Comparison of ENCODE assay signal across 16 cellular contexts in genomic region chr14:23399591-23399990, GRCh38. TPM values are rescaled to one million over a fixed set of nuclear protein-coding genes. Genes with fewer than 3 reads are reported as not detected.
DNase-seq lines count a peak whose midpoint lies in the region; ATAC-seq and TF ChIP-seq lines count a peak whose summit lies in the region.
"Had no signal": no experiment of that assay in that cellular context is flagged by ENCODE, and none has a peak within 500 bp of the region (broad histone marks: within the 10 kb centered on the region; RNA-seq: fewer than 3 reads in every experiment).

No MANE protein-coding gene starts in this region.

- no peaks in the 10 kb centered on the region for H3K36me3 ChIP-seq in smooth muscle cell (ENCODE audit: low read depth)

- H3K27ac ChIP-seq in right cardiac atrium (ENCODE audit: low read length) (peak overlapping the region; percentile 48), smooth muscle cell (ENCODE audit: low read depth) (peak overlapping the region; percentile 13)

- no peaks in the 10 kb centered on the region for H4K20me1 ChIP-seq in smooth muscle cell (ENCODE audit: low read depth)

- peak overlapping the region; percentile 41 for H2AFZ ChIP-seq in smooth muscle cell (ENCODE audit: low read depth)
- H2AFZ ChIP-seq: GM23338 had no signal

- H3K27me3 ChIP-seq in right cardiac atrium (ENCODE audit: control insufficient read depth, insufficient read depth) (no peaks in the 10 kb centered on the region), smooth muscle cell (ENCODE audit: low read depth) (no peaks in the 10 kb centered on the region)

- ATAC-seq in right cardiac atrium = no peak
- ATAC-seq: GM23338, HCT116 had no signal

- H3F3A ChIP-seq in smooth muscle cell (ENCODE audit: low read depth) = no peaks in the 10 kb centered on the region

- intact Hi-C loops in right cardiac atrium (cut with DNase I) = no loop called here

- no peak overlapping the region for H3K4me2 ChIP-seq in smooth muscle cell
- H3K4me2 ChIP-seq: GM23338 had no signal

- H3K4me1 ChIP-seq in right cardiac atrium (ENCODE audit: control insufficient read depth, insufficient read depth, low read length) (no peaks in the 10 kb centered on the region), smooth muscle cell (ENCODE audit: low read depth) (no peaks in the 10 kb centered on the region)

- H3K4me3 ChIP-seq in fibroblast of villous mesenchyme (ENCODE audit: low read depth, low read length) (no peak overlapping the region), right cardiac atrium (ENCODE audit: low read length) (no peak overlapping the region), smooth muscle cell (no peak overlapping the region)
- H3K4me3 ChIP-seq: GM23338 had no signal

- TF ChIP-seq CTCF in fibroblast of villous mesenchyme (IDR thresholded peaks at IDR 0.05; ENCODE audit: insufficient read depth, low read depth, low read length) = no peak
- no peak for TF ChIP-seq CTCF in smooth muscle cell (IDR thresholded peaks at IDR 0.05; ENCODE audit: borderline replicate concordance, insufficient read depth, poor library complexity, severe bottlenecking)

- no peak overlapping the region for H3K9ac ChIP-seq in smooth muscle cell (ENCODE audit: low read depth)

- peak; percentile 10 for DNase-seq in fibroblast of villous mesenchyme (ENCODE audit: low read depth)
- DNase-seq in right cardiac atrium = peak in 1 of 3 donors; percentile 30
- no peak for DNase-seq in smooth muscle cell (lab: John Stamatoyannopoulos, UW; ENCODE audit: unreplicated experiment)
- DNase-seq in activated CD4-positive, alpha-beta T cell treated with anti-CD3 and anti-CD28 coated beads for 4 hours = no peak
- DNase-seq in NCI-H1092 treated with DMSO at 0.1 percent for 48 hours (lab: John Stamatoyannopoulos, UW) = no peak
- DNase-seq: COR-L47; DMS153; EL; NCI-H1417; NCI-H1930; NCI-H2171 treated with DMSO at 0.1 percent for 48 hours; NCI-H446 treated with DMSO at 0.1 percent for 48 hours; NK-92 treated with Interleukin-12 subunit alpha and Interleukin-12 subunit beta, amount 100 ng/mL, for 24 hours had no signal

- 55% methylated on average over 6 of the region's 6 CpGs for WGBS in right cardiac atrium
- WGBS in smooth muscle cell (ENCODE audit: low lambda C conversion rate) = 42% methylated on average over 6 of the region's 6 CpGs

- H3K9me3 ChIP-seq in right cardiac atrium (ENCODE audit: control insufficient read depth, low read length) = no peaks in the 10 kb centered on the region
- no peaks in the 10 kb centered on the region for H3K9me3 ChIP-seq in smooth muscle cell (replicated peaks; ENCODE audit: low read depth)

- no peaks in the 10 kb centered on the region for H3K79me2 ChIP-seq in smooth muscle cell (ENCODE audit: low read depth)

RNA-seq across cellular contexts. Expression of gene MYH6, which starts 8.5 kb away (rescaled TPM):
- total RNA-seq in fibroblast of villous mesenchyme (not detected in 2 replicates), right cardiac atrium (over 10,000 TPM; 12,862 to 15,773 (median 14,347) TPM), smooth muscle cell (not detected in 2 replicates)
- polyA plus RNA-seq in right cardiac atrium (11,120 TPM), smooth muscle cell (0.23 and 0.53 TPM in 2 replicates)
- total RNA-seq: OCI-LY7 had no signal

RNA-seq across cellular contexts. Expression of gene CMTM5, which starts 22.7 kb away (rescaled TPM):
- total RNA-seq in fibroblast of villous mesenchyme (not detected in 2 replicates), right cardiac atrium (1 to 10 TPM in 3 of 4 donors, under 1 TPM in 1; 0.36 to 1.4 (median 1.2) TPM), smooth muscle cell (not detected in 2 replicates)
- polyA plus RNA-seq in right cardiac atrium (13.9 TPM), smooth muscle cell (0.59 TPM in 1 of 2 replicates, not detected in the other)
- total RNA-seq: OCI-LY7 had no signal
- polyA plus RNA-seq: GM23338 had no signal

RNA-seq across cellular contexts. Expression of gene IL25, which starts 27.0 kb away (rescaled TPM):
- total RNA-seq in fibroblast of villous mesenchyme (not detected in 2 replicates), right cardiac atrium (not detected), smooth muscle cell (not detected in 2 replicates)
- polyA plus RNA-seq in right cardiac atrium (0.09 TPM), smooth muscle cell (not detected in 2 replicates)
- total RNA-seq: GM23338, OCI-LY7 had no signal
- polyA plus RNA-seq: GM23338 had no signal

RNA-seq across cellular contexts. Expression of gene EFS, which starts 34.6 kb away (rescaled TPM):
- total RNA-seq in fibroblast of villous mesenchyme (7.7 and 7.8 TPM in 2 replicates), right cardiac atrium (10 to 100 TPM in 1 of 4 donors, 1 to 10 TPM in 3; 6.7 to 10.1 (median 7.8) TPM), smooth muscle cell (16.2 and 23.9 TPM in 2 replicates)
- polyA plus RNA-seq in right cardiac atrium (6.2 TPM), smooth muscle cell (41.3 and 43.9 TPM in 2 replicates)
- total RNA-seq: OCI-LY7 had no signal

RNA-seq across cellular contexts. Expression of gene MYH7, which starts 35.9 kb away (rescaled TPM):
- not detected in 2 replicates for total RNA-seq in fibroblast of villous mesenchyme
- total RNA-seq in right cardiac atrium = 1,000 to 10,000 TPM in 1 of 4 donors, 100 to 1,000 TPM in 3; 461 to 2,251 (median 602) TPM
- polyA plus RNA-seq in right cardiac atrium = 1,734 TPM
- not detected in 2 replicates for total RNA-seq in smooth muscle cell
- polyA plus RNA-seq in smooth muscle cell = 0.02 TPM in 1 of 2 replicates, not detected in the other
- total RNA-seq: GM23338, OCI-LY7 had no signal
- polyA plus RNA-seq: GM23338 had no signal

Comparison
In these comparisons a context has a peak if more than half of its experiments do, and no peak if none do; other contexts are left out.
1. RNA of gene MYH6, which starts 8.5 kb away (total RNA-seq): 12,862 to 15,773 TPM in right cardiac atrium; not detected in fibroblast of villous mesenchyme and not detected in smooth muscle cell; every median in the first group is over 1,000 times any median in the second.